Comparison of ENCODE assay signal across 12 cellular contexts in the genomic region with DNA sequence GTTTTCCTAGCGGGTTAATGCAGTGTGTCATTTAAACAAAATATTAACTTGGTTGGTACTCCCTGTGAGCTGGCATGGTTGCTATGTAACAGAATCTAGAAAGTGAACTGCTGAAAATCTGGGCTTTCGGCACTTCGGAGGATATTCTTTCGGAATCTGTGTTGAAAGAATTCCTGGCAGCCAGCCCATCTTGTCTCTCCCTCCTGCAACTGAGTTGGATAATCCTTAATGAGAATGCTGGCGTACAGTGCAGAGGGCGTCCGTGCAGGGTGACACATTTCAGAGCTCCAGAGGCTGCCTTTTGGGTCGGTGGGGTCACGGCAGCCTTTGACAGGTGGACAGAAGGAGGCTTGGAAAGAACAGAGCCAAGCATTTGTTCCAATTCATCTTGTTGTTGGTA. TPM values are rescaled to one million over a fixed set of nuclear protein-coding genes. Genes with fewer than 3 reads are reported as not detected.
DNase-seq lines count a peak whose midpoint lies in the region; ATAC-seq and TF ChIP-seq lines count a peak whose summit lies in the region.
"Had no signal": no experiment of that assay in that cellular context is flagged by ENCODE, and none has a peak within 500 bp of the region (broad histone marks: within the 10 kb centered on the region; RNA-seq: fewer than 3 reads in every experiment).

No MANE protein-coding gene starts in this region.

- WGBS in GM23248 (ENCODE audit: low coverage in 1 of 2, low lambda C conversion rate in 2 of 2, missing lambda C conversion rate in 2 of 2), 2 experiments: 14 to 16% methylated on average over 9 of the region's 9 CpGs
- WGBS in psoas muscle, 3 donors: 14 to 26% (median 17%) methylated on average over 9 of the region's 9 CpGs

- H3K36me3 ChIP-seq in GM23248 (ENCODE audit: low read depth) (no peaks in the 10 kb centered on the region), right atrium auricular region (no peaks in the 10 kb centered on the region), psoas muscle (ENCODE audit: insufficient read depth in 1 of 2, low read depth in 1 of 2) (no peaks in the 10 kb centered on the region)

- no peak overlapping the region for H3K4me3 Mint-ChIP-seq in activated T-helper 17 cell treated with anti-CD3 and anti-CD28 coated beads, Interleukin-2, amount 50 U/mL, for 72 hours

- in situ Hi-C loops in GM23248 (cut with MboI): no loop called here

- DNase-seq in GM23248 (peak; percentile 47), astrocyte of the hippocampus (ENCODE audit: low read depth, low spot score) (peak; percentile 85), right atrium auricular region (ENCODE audit: low spot score) (peak; percentile 80), psoas muscle (peak; percentile 39 to 61)
- DNase-seq in activated effector memory CD4-positive, alpha-beta T cell treated with anti-CD3 and anti-CD28 coated beads, Interleukin-2, amount 50 U/mL, for 16 hours: no peak
- DNase-seq: Caco-2; NCI-H1092; PC-3; stimulated activated CD4-positive, alpha-beta T cell treated with anti-CD3 and anti-CD28 coated beads, Interleukin-12 subunit alpha, Interleukin-12 subunit beta, amount 100 ng/mL, for 4 hours had no signal

- no peaks in the 10 kb centered on the region for H3K9me3 ChIP-seq in GM23248 (ENCODE audit: low read depth)
- no peaks in the 10 kb centered on the region for H3K9me3 ChIP-seq in right atrium auricular region
- no peaks in the 10 kb centered on the region for H3K9me3 ChIP-seq in psoas muscle
- H3K9me3 ChIP-seq: Caco-2 had no signal

- no peak overlapping the region for H3K9ac ChIP-seq in GM23248

- no peaks in the 10 kb centered on the region for H3F3A ChIP-seq in GM23248 (ENCODE audit: insufficient read depth)

- peaks cover 58% of the 10 kb centered on the region for H3K27me3 ChIP-seq in GM23248 (replicated peaks; ENCODE audit: insufficient read depth)
- peaks cover 8 to 13% of the 10 kb centered on the region in 2 donors for H3K27me3 ChIP-seq in right atrium auricular region
- H3K27me3 ChIP-seq in psoas muscle (ENCODE audit: insufficient read depth in 3 of 3, low read length in 2 of 3): peaks cover 0 to 62% (median 11%) of the 10 kb centered on the region in 3 donors

- no peaks in the 10 kb centered on the region for H3K9me3 Mint-ChIP-seq in activated T-helper 17 cell treated with anti-CD3 and anti-CD28 coated beads, Interleukin-2, amount 50 U/mL, for 72 hours

- H3K4me3 ChIP-seq in GM23248: no peak overlapping the region
- no peak overlapping the region for H3K4me3 ChIP-seq in right atrium auricular region
- no peak overlapping the region for H3K4me3 ChIP-seq in psoas muscle

- no peak for TF ChIP-seq CTCF in right atrium auricular region (IDR thresholded peaks at IDR 0.05)
- TF ChIP-seq CTCF in psoas muscle (IDR thresholded peaks at IDR 0.05): no peak

- H3K79me2 ChIP-seq in GM23248 (ENCODE audit: insufficient read depth): no peaks in the 10 kb centered on the region

- no peaks in the 10 kb centered on the region for H3K4me1 Mint-ChIP-seq in activated T-helper 17 cell treated with anti-CD3 and anti-CD28 coated beads, Interleukin-2, amount 50 U/mL, for 72 hours

- H3K4me1 ChIP-seq in GM23248 (ENCODE audit: insufficient read depth): no peaks in the 10 kb centered on the region
- H3K4me1 ChIP-seq in right atrium auricular region: peaks cover 0 to 25% of the 10 kb centered on the region in 2 donors
- H3K4me1 ChIP-seq in psoas muscle: no peaks in the 10 kb centered on the region
- H3K4me1 ChIP-seq: Caco-2 had no signal

- H3K27ac ChIP-seq in GM23248 (no peak overlapping the region), right atrium auricular region (no peak overlapping the region), psoas muscle (no peak overlapping the region)

- intact Hi-C loops in psoas muscle (cut with DNase I): no loop called here

- ATAC-seq in psoas muscle (no peak), GM18861 (IDR thresholded peaks at IDR 0.05; ENCODE audit: unreplicated experiment) (no peak), HG03196 (IDR thresholded peaks at IDR 0.05; ENCODE audit: unreplicated experiment) (no peak)
- ATAC-seq in activated T-helper 17 cell treated with anti-CD3 and anti-CD28 coated beads, Interleukin-2, amount 50 U/mL, for 72 hours (replicated peaks): no peak
- ATAC-seq: PC-3 had no signal

- H4K20me1 ChIP-seq in GM23248 (ENCODE audit: insufficient read depth): no peaks in the 10 kb centered on the region

- peaks cover 36% of the 10 kb centered on the region for H3K27me3 Mint-ChIP-seq in activated T-helper 17 cell treated with anti-CD3 and anti-CD28 coated beads, Interleukin-2, amount 50 U/mL, for 72 hours

- no peak overlapping the region for H2AFZ ChIP-seq in GM23248

- no peaks in the 10 kb centered on the region for H3K36me3 Mint-ChIP-seq in activated T-helper 17 cell treated with anti-CD3 and anti-CD28 coated beads, Interleukin-2, amount 50 U/mL, for 72 hours (ENCODE audit: low read depth)

- no peak overlapping the region for H3K4me2 ChIP-seq in GM23248 (ENCODE audit: unreplicated experiment)

- H3K27ac Mint-ChIP-seq in activated T-helper 17 cell treated with anti-CD3 and anti-CD28 coated beads, Interleukin-2, amount 50 U/mL, for 72 hours: no peak overlapping the region

- no peaks in the 10 kb centered on the region for H3K9me2 ChIP-seq in GM23248 (ENCODE audit: insufficient read depth)

RNA-seq across cellular contexts. Expression of gene KAZN, which starts 3.6 kb away (rescaled TPM):
- total RNA-seq in GM23248 (2014; rRNA removed; shearing (Covaris generic)): 4.9 and 5.4 TPM in 2 replicates
- 7.2 TPM in 2 replicates for polyA plus RNA-seq in GM23248 (2016; fragmentation: Nextera tagmentation; extraction: Ambion mirVana)
- total RNA-seq in right atrium auricular region: 1 to 10 TPM; 3.9 to 6.8 TPM
- 1 to 10 TPM in 3 of 4 donors, under 1 TPM in 1; 0.76 to 2.3 (median 1.7) TPM for total RNA-seq in psoas muscle
- under 1 TPM; 0.23 to 0.97 (median 0.56) TPM for polyA plus RNA-seq in psoas muscle
- total RNA-seq in activated T-helper 17 cell treated with anti-CD3 and anti-CD28 coated beads, Interleukin-2, amount 50 U/mL, for 72 hours: under 1 TPM; 0.22 to 0.74 TPM
